ENCODE assay signal across 1 cellular context in genomic region chr15:48221885-48222284, GRCh38.
TF ChIP-seq lines count a peak whose summit lies in the region.

No MANE protein-coding gene starts in this region.

TF ChIP-seq in GM23338, 12 proteins besides CTCF, POLR2A, EP300 and RAD21 (continued from another document):
- TF ChIP-seq ZNF462 (CRISPR knock-in tag; IDR thresholded peaks at IDR 0.05) (no peak), NANOG (IDR thresholded peaks at IDR 0.05; ENCODE audit: borderline replicate concordance) (no peak), POLR2AphosphoS5 (IDR thresholded peaks at IDR 0.05; ENCODE audit: low read depth) (no peak), ETS1 (IDR thresholded peaks at IDR 0.05) (no peak)
